In the genomic region with DNA sequence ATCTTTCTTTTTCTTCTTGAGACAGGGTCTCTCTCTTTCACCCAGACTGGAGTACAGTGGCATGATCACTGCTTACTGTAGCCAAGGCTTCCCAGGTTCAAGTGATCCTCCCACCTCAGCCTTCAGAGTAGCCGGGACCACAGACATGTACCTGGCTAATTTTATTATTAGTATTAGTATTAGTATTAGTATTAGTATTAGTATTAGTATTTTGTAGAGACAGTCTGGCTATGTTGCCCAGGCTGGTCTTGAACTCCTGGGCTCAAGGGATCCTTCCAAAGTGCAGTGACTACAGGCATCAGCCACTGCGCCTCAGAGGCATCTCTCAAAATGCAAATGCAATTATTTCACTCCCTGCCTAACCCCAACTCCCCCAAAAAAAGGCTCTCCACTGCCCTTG, we compare ENCODE assay signal across 26 cellular contexts. TPM values are rescaled to one million over a fixed set of nuclear protein-coding genes. Genes with fewer than 3 reads are reported as not detected.
"Had no signal": no experiment of that assay in that cellular context is flagged by ENCODE, and none has a peak within 500 bp of the region (broad histone marks: within the 10 kb centered on the region; RNA-seq: fewer than 3 reads in every experiment).

No MANE protein-coding gene starts in this region.

- H3K36me3 ChIP-seq: adrenal gland, esophagus squamous epithelium, upper lobe of right lung had no signal

- H3K27ac Mint-ChIP-seq: activated B cell treated with CpG ODN at 0.5 μM for 24 hours; activated CD4-positive, alpha-beta memory T cell treated with anti-CD3 and anti-CD28 coated beads for 36 hours; activated CD8-positive, alpha-beta memory T cell treated with anti-CD3 and anti-CD28 coated beads, Interleukin-2, amount 10 ng/mL, durations not matched to agents 7 days and 5 days; activated naive CD4-positive, alpha-beta T cell treated with anti-CD3 and anti-CD28 coated beads, Interleukin-2, amount 10 ng/mL, durations not matched to agents 7 days and 5 days; activated T-helper 2 cell treated with anti-CD3 and anti-CD28 coated beads, Interferon-gamma antibody, Interleukin-2, Interleukin-4, amounts not matched to agents 10 μg/mL and 5 μg/mL and 100 μg/mL, durations not matched to agents 14 hours and 24 hours and 36 hours; dendritic cell treated with granulocyte-macrophage colony-stimulating factor and Interleukin-4, amounts not matched to agents 40 ng/mL and 50 ng/mL, for 4 days; naive B cell had no signal

- DNase-seq: activated B cell treated with CpG ODN at 0.5 μM for 24 hours; activated CD4-positive, alpha-beta memory T cell treated with anti-CD3 and anti-CD28 coated beads for 36 hours; activated CD4-positive, alpha-beta T cell treated with anti-CD3 and anti-CD28 coated beads for 4 hours; activated CD8-positive, alpha-beta memory T cell treated with anti-CD3 and anti-CD28 coated beads, Interleukin-2, amount 10 ng/mL, durations not matched to agents 7 days and 5 days; activated naive CD4-positive, alpha-beta T cell treated with anti-CD3 and anti-CD28 coated beads, Interleukin-2, amount 10 ng/mL, durations not matched to agents 7 days and 5 days; activated T-cell treated with anti-CD3 and anti-CD28 coated beads, Interleukin-2, amount 50 U/mL, for 1 hour; adrenal gland; effector memory CD4-positive, alpha-beta T cell; esophagus squamous epithelium; left ventricle myocardium superior; naive B cell; nucleus accumbens; stimulated activated CD4-positive, alpha-beta T cell treated with anti-CD3 and anti-CD28 coated beads, Interleukin-12 subunit alpha, Interleukin-12 subunit beta, amount 100 ng/mL, for 4 hours; stimulated activated CD4-positive, alpha-beta T cell treated with anti-CD3 and anti-CD28 coated beads, Interleukin-1b, Interleukin-23, amount 100 ng/mL, for 48 hours; stomach; T-helper 1 cell; T-helper 9 cell; upper lobe of right lung had no signal

- ATAC-seq: activated CD8-positive, alpha-beta memory T cell treated with anti-CD3 and anti-CD28 coated beads, Interleukin-2, amount 10 ng/mL, durations not matched to agents 7 days and 5 days; mucosa of descending colon; upper lobe of right lung had no signal

- H3K9me3 Mint-ChIP-seq: activated B cell treated with CpG ODN at 0.5 μM for 24 hours; activated CD4-positive, alpha-beta memory T cell treated with anti-CD3 and anti-CD28 coated beads for 36 hours; activated naive CD4-positive, alpha-beta T cell treated with anti-CD3 and anti-CD28 coated beads, Interleukin-2, amount 10 ng/mL, durations not matched to agents 7 days and 5 days; activated T-helper 2 cell treated with anti-CD3 and anti-CD28 coated beads, Interferon-gamma antibody, Interleukin-2, Interleukin-4, amounts not matched to agents 10 μg/mL and 5 μg/mL and 100 μg/mL, durations not matched to agents 14 hours and 24 hours and 36 hours; dendritic cell treated with granulocyte-macrophage colony-stimulating factor and Interleukin-4, amounts not matched to agents 40 ng/mL and 50 ng/mL, for 4 days; naive B cell had no signal

- H3K27me3 ChIP-seq: adrenal gland had no signal

- H3K9me3 ChIP-seq: adrenal gland, esophagus squamous epithelium, mucosa of descending colon, stomach, upper lobe of right lung had no signal

- H3K27ac ChIP-seq: esophagus squamous epithelium, upper lobe of right lung had no signal

- H3K4me3 ChIP-seq: mucosa of descending colon had no signal

- H3K4me3 Mint-ChIP-seq: activated naive CD4-positive, alpha-beta T cell treated with anti-CD3 and anti-CD28 coated beads, Interleukin-2, amount 10 ng/mL, durations not matched to agents 7 days and 5 days; dendritic cell treated with granulocyte-macrophage colony-stimulating factor and Interleukin-4, amounts not matched to agents 40 ng/mL and 50 ng/mL, for 4 days had no signal

- H3K36me3 Mint-ChIP-seq: activated CD4-positive, alpha-beta memory T cell treated with anti-CD3 and anti-CD28 coated beads for 36 hours; activated CD8-positive, alpha-beta memory T cell treated with anti-CD3 and anti-CD28 coated beads, Interleukin-2, amount 10 ng/mL, durations not matched to agents 7 days and 5 days; activated naive CD4-positive, alpha-beta T cell treated with anti-CD3 and anti-CD28 coated beads, Interleukin-2, amount 10 ng/mL, durations not matched to agents 7 days and 5 days had no signal

- H3K4me1 ChIP-seq: upper lobe of right lung had no signal

RNA-seq across cellular contexts. Expression of a gene that starts 25.6 kb away (rescaled TPM):
- total RNA-seq: activated T-helper 2 cell treated with anti-CD3 and anti-CD28 coated beads, Interferon-gamma antibody, Interleukin-2, Interleukin-4, amounts not matched to agents 10 μg/mL and 5 μg/mL and 100 μg/mL, durations not matched to agents 14 hours and 24 hours and 36 hours had no signal

RNA-seq across cellular contexts. Expression of a gene that starts 37.0 kb away (rescaled TPM):
- total RNA-seq: activated CD4-positive, alpha-beta memory T cell treated with anti-CD3 and anti-CD28 coated beads for 36 hours; activated CD8-positive, alpha-beta memory T cell treated with anti-CD3 and anti-CD28 coated beads, Interleukin-2, amount 10 ng/mL, durations not matched to agents 7 days and 5 days; activated T-helper 2 cell treated with anti-CD3 and anti-CD28 coated beads, Interferon-gamma antibody, Interleukin-2, Interleukin-4, amounts not matched to agents 10 μg/mL and 5 μg/mL and 100 μg/mL, durations not matched to agents 14 hours and 24 hours and 36 hours; astrocyte; chondrocyte; esophagus squamous epithelium; fibroblast of villous mesenchyme; glomerular endothelial cell; left ventricle myocardium superior; posterior vena cava; stomach; upper lobe of right lung had no signal
